In genomic region chr2:228532233-228532632, GRCh38 we compare ENCODE assay signal across 25 cellular contexts.
DNase-seq lines count a peak whose midpoint lies in the region; ATAC-seq, FAIRE-seq and TF ChIP-seq lines count a peak whose summit lies in the region.
"Had no signal": no experiment of that assay in that cellular context is flagged by ENCODE, and none has a peak within 500 bp of the region (broad histone marks: within the 10 kb centered on the region; RNA-seq: fewer than 3 reads in every experiment).

No MANE protein-coding gene starts in this region.

- FAIRE-seq in GM12878 (lab: Jason Lieb, UNC) (peak; percentile 23), RCC 7860 (lab: Jason Lieb, UNC) (no peak)
- FAIRE-seq: A204.1, G401.6, GM12891, GM18507, GM19239, H1 had no signal

- POLR2A ChIA-PET in GM12878 (lab: Charles Lee) (no interaction called here), WTC11 (lab: Charles Lee) (no interaction called here)

- H3K4me2 ChIP-seq in Karpas-422 (ENCODE audit: low read depth, low read length, poor library complexity, severe bottlenecking), result peak overlapping the region; percentile 13
- H3K4me2 ChIP-seq in GM12878 (ENCODE audit: control insufficient read depth, insufficient read depth), result peak overlapping the region; percentile 18; the same call in 1 of the 2 replicates
- H3K4me2 ChIP-seq: BLaER1 had no signal

- in situ Hi-C loops in GM12878 (cut with MboI), result no loop called here

- no peaks in the 10 kb centered on the region for H3K4me1 Mint-ChIP-seq in WTC11
- H3K4me1 Mint-ChIP-seq: B cell; CD4-positive, CD25-positive, alpha-beta regulatory T cell had no signal

- no peak overlapping the region for H3K4me3 Mint-ChIP-seq in WTC11
- H3K4me3 Mint-ChIP-seq: B cell; CD4-positive, CD25-positive, alpha-beta regulatory T cell; CD8-positive, alpha-beta T cell had no signal

- intact Hi-C loops in GM12878 (cut with micrococcal nuclease; ENCODE audit: unreplicated experiment), result no loop called here

- no peaks in the 10 kb centered on the region for H3K27me3 ChIP-seq in Karpas-422 (ENCODE audit: low read length)
- no peaks in the 10 kb centered on the region for H3K27me3 ChIP-seq in GM12878 (replicated peaks in 1 of 2; ENCODE audit: control insufficient read depth in 2 of 2, insufficient read depth in 2 of 2, low read length in 1 of 2)
- H3K27me3 ChIP-seq: BLaER1 had no signal

- H3K36me3 ChIP-seq in Karpas-422 (ENCODE audit: insufficient read depth, low read length) (no peaks in the 10 kb centered on the region; the same call in 1 of the 2 replicates), GM12878 (ENCODE audit: control insufficient read depth in 2 of 2, insufficient read depth in 2 of 2, low read length in 1 of 2) (no peaks in the 10 kb centered on the region)
- H3K36me3 ChIP-seq: BLaER1 had no signal

- TF ChIP-seq EP300 in GM12878 (IDR thresholded peaks at IDR 0.05; ENCODE audit: borderline replicate concordance in 1 of 2, control insufficient read depth in 1 of 2, low read depth in 2 of 2, low read length in 2 of 2), result no peak

- H3K27ac ChIP-seq in Karpas-422 (ENCODE audit: low read length) (no peak overlapping the region), GM12878 (ENCODE audit: control insufficient read depth, insufficient read depth) (no peak overlapping the region)
- H3K27ac ChIP-seq: 22Rv1, BLaER1, C4-2B, GM23248 had no signal

- peaks cover 68% of the 10 kb centered on the region for H3K36me3 Mint-ChIP-seq in WTC11
- H3K36me3 Mint-ChIP-seq: CD4-positive, CD25-positive, alpha-beta regulatory T cell; CD8-positive, alpha-beta T cell had no signal

- BruUV-seq in GM12878 (replicated peaks; lab: Mats Ljungman, UMichigan), result no TSS peak

- DNase-seq in GM12865 (ENCODE audit: low read depth) (peak; percentile 52), Karpas-422 (no peak), GM12878 (ENCODE audit: low read depth, low spot score) (no peak), RCC 7860 (ENCODE audit: low spot score) (no peak), OCI-M2 (lab: John Stamatoyannopoulos, UW; ENCODE audit: unreplicated experiment) (no peak), WTC11 (ENCODE audit: low spot score) (no peak)
- DNase-seq: Caco-2; CD4-positive, CD25-positive, alpha-beta regulatory T cell; CD8-positive, alpha-beta T cell; DMS153; DND-41; GM23248; H7; HCEC 1CT had no signal

- SMC1A ChIA-PET in GM12878 (lab: Charles Lee; ENCODE audit: uncharacterized antibody, unreplicated experiment), result interaction anchor here (0.6 to 0.9 kb wide), 2 partner anchors 9 to 122 kb away, joined by 3 read pairs; no protein-coding TSS in a partner anchor

- peak overlapping the region; percentile 72; the same call in 1 of the 2 replicates for H2AFZ ChIP-seq in Karpas-422 (ENCODE audit: low read length)
- peak overlapping the region; percentile 11; the same call in 1 of the 2 replicates for H2AFZ ChIP-seq in GM12878 (ENCODE audit: control insufficient read depth, low read depth, low read length)
- H2AFZ ChIP-seq: GM23248 had no signal

- H3K4me1 ChIP-seq in Karpas-422 (ENCODE audit: low read length), result 0 out of 2 replicates have a peak, but pooled peaks cover 5% of the 10 kb centered on the region
- H3K4me1 ChIP-seq in GM12878 (ENCODE audit: control insufficient read depth, insufficient read depth, low read length), result 0 out of 2 replicates have a peak, but pooled peaks cover 4% of the 10 kb centered on the region
- H3K4me1 ChIP-seq: BLaER1, Caco-2 had no signal

- H3K27ac Mint-ChIP-seq in WTC11, result no peak overlapping the region
- H3K27ac Mint-ChIP-seq: B cell; CD4-positive, CD25-positive, alpha-beta regulatory T cell; CD8-positive, alpha-beta T cell had no signal

- H3K27me3 Mint-ChIP-seq in WTC11 (ENCODE audit: low read depth), result no peaks in the 10 kb centered on the region
- H3K27me3 Mint-ChIP-seq: B cell; CD4-positive, CD25-positive, alpha-beta regulatory T cell had no signal

- H4K20me1 ChIP-seq in Karpas-422 (ENCODE audit: insufficient read depth, low read depth, low read length) (no peaks in the 10 kb centered on the region), GM12878 (ENCODE audit: control insufficient read depth, insufficient read depth) (no peaks in the 10 kb centered on the region)
- H4K20me1 ChIP-seq: BLaER1 had no signal

- CTCF ChIA-PET in GM12878 (lab: Yijun Ruan, JAX), result no interaction called here
- CTCF ChIA-PET in WTC11 (lab: Charles Lee), result no interaction called here

- ATAC-seq in HG02885 (IDR thresholded peaks at IDR 0.05; ENCODE audit: poor library complexity, unreplicated experiment) (peak; percentile 51), GM12878 (no peak; the same call in 2 of the 3 replicates), WTC11 (no peak)
- ATAC-seq: CD8-positive, alpha-beta T cell had no signal

- 10% methylated on average over 1 of the region's 1 CpG for WGBS in GM12878 (ENCODE audit: insufficient coverage, insufficient replicate concordance, low lambda C conversion rate, missing lambda C conversion rate)

- RAD21 ChIA-PET in GM12878 (lab: Charles Lee; ENCODE audit: unreplicated experiment), result no interaction called here

- H3K4me3 ChIP-seq in GM12865 (ENCODE audit: low read depth, low read length) (no peak overlapping the region; the same call in 1 of the 2 replicates), Karpas-422 (ENCODE audit: low read length) (no peak overlapping the region), GM12878 (no peak overlapping the region)
- H3K4me3 ChIP-seq: BLaER1, GM23248 had no signal

- H3K9ac ChIP-seq in Karpas-422 (ENCODE audit: low read length) (no peak overlapping the region), GM12878 (ENCODE audit: control insufficient read depth, insufficient read depth, low read length) (no peak overlapping the region)
- H3K9ac ChIP-seq: BLaER1, GM23248 had no signal

- H3K9me3 ChIP-seq in Karpas-422 (ENCODE audit: low read length) (peaks cover 15% of the 10 kb centered on the region), GM12878 (replicated peaks; ENCODE audit: control insufficient read depth, insufficient read depth, low read length) (no peaks in the 10 kb centered on the region; the same call in 2 of the 3 replicates)

- H3K79me2 ChIP-seq in Karpas-422 (ENCODE audit: low read length) (no peaks in the 10 kb centered on the region), GM12878 (ENCODE audit: control insufficient read depth, insufficient read depth, low read length) (no peaks in the 10 kb centered on the region)

- TF ChIP-seq POLR2A in GM12878 (IDR thresholded peaks at IDR 0.05; ENCODE audit: low read depth, low read length), result no peak

- H3K9me2 ChIP-seq in Karpas-422 (replicated peaks; ENCODE audit: insufficient read depth, low read length), result no peaks in the 10 kb centered on the region

- peaks cover 74% of the 10 kb centered on the region for H3K9me3 Mint-ChIP-seq in WTC11

- TF ChIP-seq CTCF in GM12865 (IDR thresholded peaks at IDR 0.05; ENCODE audit: insufficient read depth, low read depth, low read length, missing control alignments), result no peak
- no peak for TF ChIP-seq CTCF in GM12878 (IDR thresholded peaks at IDR 0.05 in 2 of 3, conservative IDR thresholded peaks at IDR 0.05 in 1 of 3; ENCODE audit: control insufficient read depth in 2 of 3, extremely low read depth in 1 of 3, insufficient read depth in 1 of 3, low read depth in 3 of 3, low read length in 3 of 3)
- no peak for TF ChIP-seq CTCF in WTC11 (IDR thresholded peaks at IDR 0.05)

- TF ChIP-seq RAD21 in GM12878 (IDR thresholded peaks at IDR 0.05; ENCODE audit: insufficient read depth, low read depth, low read length), result no peak

TF ChIP-seq in WTC11, 78 proteins besides CTCF, POLR2A, EP300 and RAD21:
- no peak for TF ChIP-seq ZNF671 (CRISPR knock-in tag; IDR thresholded peaks at IDR 0.05)
- no peak for TF ChIP-seq FOXJ3 (CRISPR knock-in tag; IDR thresholded peaks at IDR 0.05; ENCODE audit: borderline replicate concordance)
- no peak for TF ChIP-seq ZNF281 (CRISPR knock-in tag; IDR thresholded peaks at IDR 0.05)
- TF ChIP-seq PREB (CRISPR knock-in tag; IDR thresholded peaks at IDR 0.05; ENCODE audit: borderline replicate concordance), result no peak
TF ChIP-seq in WTC11: peak in this region for 0.
